Comparison of ENCODE assay signal across 1 cellular context in the genomic region with DNA sequence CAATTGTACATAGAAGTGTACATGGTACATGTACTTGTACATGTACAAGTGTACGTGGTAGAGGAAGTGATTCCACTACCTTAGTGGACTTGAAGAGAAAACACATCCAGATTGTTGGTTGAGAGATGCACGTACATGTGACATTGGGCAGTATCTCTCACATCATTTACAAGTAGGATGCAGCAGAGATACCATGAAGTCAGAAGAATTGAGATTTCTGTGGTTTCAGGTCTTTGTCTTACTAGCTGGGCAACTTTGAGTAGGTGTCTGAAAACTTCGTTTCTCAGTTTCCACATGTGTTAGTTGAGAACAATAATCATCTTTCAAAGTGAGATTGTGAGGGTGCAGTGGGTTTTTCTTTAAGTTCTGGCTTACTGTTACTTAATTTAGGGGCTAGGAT.
A peak's percentile ranks its signal among the peaks of the same experiment; 100 is the strongest.
TF ChIP-seq lines count a peak whose summit lies in the region.

No MANE protein-coding gene starts in this region.

TF ChIP-seq in GM12878, 131 proteins besides CTCF, POLR2A, EP300 and RAD21 (continues in another document):
- TF ChIP-seq E2F4 (IDR thresholded peaks at IDR 0.05; ENCODE audit: low read depth, low read length), result no peak
- no peak for TF ChIP-seq CBX3 (IDR thresholded peaks at IDR 0.05; ENCODE audit: borderline replicate concordance, low read depth)
- TF ChIP-seq SPI1 (IDR thresholded peaks at IDR 0.05; ENCODE audit: borderline replicate concordance, insufficient read depth, low read depth, low read length), result peak; percentile 49; the same call in 1 of the 2 replicates
- TF ChIP-seq ZNF687 (IDR thresholded peaks at IDR 0.05), result no peak
- peak; percentile 73 for TF ChIP-seq RELB (IDR thresholded peaks at IDR 0.05; ENCODE audit: low read depth)
- TF ChIP-seq E4F1 (IDR thresholded peaks at IDR 0.05; ENCODE audit: borderline replicate concordance, partially characterized antibody), result no peak
- no peak for TF ChIP-seq BMI1 (IDR thresholded peaks at IDR 0.05; ENCODE audit: borderline replicate concordance)
- TF ChIP-seq ZNF384 (IDR thresholded peaks at IDR 0.05; ENCODE audit: borderline replicate concordance, low read depth, low read length), result no peak
- TF ChIP-seq BCL11A (IDR thresholded peaks at IDR 0.05; ENCODE audit: low read depth, low read length), result 0 out of 2 replicates have a peak, but pooled peaks have one; percentile 24
- TF ChIP-seq ATF2 (IDR thresholded peaks at IDR 0.05; ENCODE audit: low read length), result no peak
- TF ChIP-seq SIX5 (IDR thresholded peaks at IDR 0.05; ENCODE audit: low read depth, low read length, severe bottlenecking), result no peak
- TF ChIP-seq HSF1 (IDR thresholded peaks at IDR 0.05; ENCODE audit: low read depth, low read length), result no peak
- TF ChIP-seq RAD51 (IDR thresholded peaks at IDR 0.05), result peak; percentile 64
- no peak for TF ChIP-seq ZNF274 (IDR thresholded peaks at IDR 0.05; ENCODE audit: insufficient read depth, insufficient read length)
- TF ChIP-seq MYB (IDR thresholded peaks at IDR 0.05; ENCODE audit: borderline replicate concordance, low read depth, low read length), result peak; percentile 48; the same call in 1 of the 2 replicates
- TF ChIP-seq NFIC (IDR thresholded peaks at IDR 0.05; ENCODE audit: low read depth, low read length), result no peak
- peak; percentile 82 for TF ChIP-seq RUNX3 (IDR thresholded peaks at IDR 0.05; ENCODE audit: low read length)
- no peak for TF ChIP-seq USF2 (IDR thresholded peaks at IDR 0.05; ENCODE audit: borderline replicate concordance, low read depth, low read length)
- TF ChIP-seq EZH2 (IDR thresholded peaks at IDR 0.05; ENCODE audit: borderline replicate concordance, control insufficient read depth, low read depth, low read length), result no peak
- TF ChIP-seq ATF7 (IDR thresholded peaks at IDR 0.05; ENCODE audit: low read depth), result peak; percentile 89
- TF ChIP-seq MAX (IDR thresholded peaks at IDR 0.05; ENCODE audit: low read depth, low read length), result no peak; the same call in 1 of the 2 replicates
- TF ChIP-seq SMAD1 (IDR thresholded peaks at IDR 0.05; ENCODE audit: low read depth, partially characterized antibody), result no peak
- TF ChIP-seq RELA (IDR thresholded peaks at IDR 0.05; ENCODE audit: borderline replicate concordance, partially characterized antibody), result no peak
- 0 out of 2 replicates have a peak, but pooled peaks have one; percentile 43 for TF ChIP-seq CREB1 (IDR thresholded peaks at IDR 0.05; ENCODE audit: low read depth)
- TF ChIP-seq IKZF1 (conservative IDR thresholded peaks at IDR 0.05), result peak; percentile 49; the same call in 1 of the 2 replicates
- TF ChIP-seq, protein P1, sequence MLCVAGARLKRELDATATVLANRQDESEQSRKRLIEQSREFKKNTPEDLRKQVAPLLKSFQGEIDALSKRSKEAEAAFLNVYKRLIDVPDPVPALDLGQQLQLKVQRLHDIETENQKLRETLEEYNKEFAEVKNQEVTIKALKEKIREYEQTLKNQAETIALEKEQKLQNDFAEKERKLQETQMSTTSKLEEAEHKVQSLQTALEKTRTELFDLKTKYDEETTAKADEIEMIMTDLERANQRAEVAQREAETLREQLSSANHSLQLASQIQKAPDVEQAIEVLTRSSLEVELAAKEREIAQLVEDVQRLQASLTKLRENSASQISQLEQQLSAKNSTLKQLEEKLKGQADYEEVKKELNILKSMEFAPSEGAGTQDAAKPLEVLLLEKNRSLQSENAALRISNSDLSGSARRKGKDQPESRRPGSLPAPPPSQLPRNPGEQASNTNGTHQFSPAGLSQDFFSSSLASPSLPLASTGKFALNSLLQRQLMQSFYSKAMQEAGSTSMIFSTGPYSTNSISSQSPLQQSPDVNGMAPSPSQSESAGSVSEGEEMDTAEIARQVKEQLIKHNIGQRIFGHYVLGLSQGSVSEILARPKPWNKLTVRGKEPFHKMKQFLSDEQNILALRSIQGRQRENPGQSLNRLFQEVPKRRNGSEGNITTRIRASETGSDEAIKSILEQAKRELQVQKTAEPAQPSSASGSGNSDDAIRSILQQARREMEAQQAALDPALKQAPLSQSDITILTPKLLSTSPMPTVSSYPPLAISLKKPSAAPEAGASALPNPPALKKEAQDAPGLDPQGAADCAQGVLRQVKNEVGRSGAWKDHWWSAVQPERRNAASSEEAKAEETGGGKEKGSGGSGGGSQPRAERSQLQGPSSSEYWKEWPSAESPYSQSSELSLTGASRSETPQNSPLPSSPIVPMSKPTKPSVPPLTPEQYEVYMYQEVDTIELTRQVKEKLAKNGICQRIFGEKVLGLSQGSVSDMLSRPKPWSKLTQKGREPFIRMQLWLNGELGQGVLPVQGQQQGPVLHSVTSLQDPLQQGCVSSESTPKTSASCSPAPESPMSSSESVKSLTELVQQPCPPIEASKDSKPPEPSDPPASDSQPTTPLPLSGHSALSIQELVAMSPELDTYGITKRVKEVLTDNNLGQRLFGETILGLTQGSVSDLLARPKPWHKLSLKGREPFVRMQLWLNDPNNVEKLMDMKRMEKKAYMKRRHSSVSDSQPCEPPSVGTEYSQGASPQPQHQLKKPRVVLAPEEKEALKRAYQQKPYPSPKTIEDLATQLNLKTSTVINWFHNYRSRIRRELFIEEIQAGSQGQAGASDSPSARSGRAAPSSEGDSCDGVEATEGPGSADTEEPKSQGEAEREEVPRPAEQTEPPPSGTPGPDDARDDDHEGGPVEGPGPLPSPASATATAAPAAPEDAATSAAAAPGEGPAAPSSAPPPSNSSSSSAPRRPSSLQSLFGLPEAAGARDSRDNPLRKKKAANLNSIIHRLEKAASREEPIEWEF (IDR thresholded peaks at IDR 0.05; ENCODE audit: insufficient replicate concordance, low read depth, low read length), result no peak
- TF ChIP-seq ZNF24 (IDR thresholded peaks at IDR 0.05), result no peak
- TF ChIP-seq SMAD5 (IDR thresholded peaks at IDR 0.05; ENCODE audit: low read depth), result no peak
- no peak for TF ChIP-seq CEBPB (IDR thresholded peaks at IDR 0.05; ENCODE audit: borderline replicate concordance in 1 of 2, low read depth in 2 of 2, low read length in 2 of 2)
